Comparison of ENCODE assay signal across 13 cellular contexts in genomic region chr12:81176796-81177195, GRCh38.
"Had no signal": no experiment of that assay in that cellular context is flagged by ENCODE, and none has a peak within 500 bp of the region (broad histone marks: within the 10 kb centered on the region; RNA-seq: fewer than 3 reads in every experiment).

No MANE protein-coding gene starts in this region.

- H3K4me1 Mint-ChIP-seq: activated T-helper 17 cell treated with anti-CD3 and anti-CD28 coated beads, Interleukin-2, amount 50 U/mL, for 72 hours; naive B cell had no signal

- H3K4me3 Mint-ChIP-seq: activated T-helper 17 cell treated with anti-CD3 and anti-CD28 coated beads, Interleukin-2, amount 50 U/mL, for 72 hours; naive B cell had no signal

- H3K27ac ChIP-seq: cardiac muscle cell, gastrocnemius medialis, heart right ventricle, pancreas, sigmoid colon, thoracic aorta had no signal

- H3K27me3 Mint-ChIP-seq: activated T-helper 17 cell treated with anti-CD3 and anti-CD28 coated beads, Interleukin-2, amount 50 U/mL, for 72 hours; naive B cell had no signal

- FAIRE-seq: pancreas had no signal

- H3K27me3 ChIP-seq: cardiac muscle cell, gastrocnemius medialis, heart right ventricle, pancreas, sigmoid colon had no signal

- H3K36me3 Mint-ChIP-seq: naive B cell had no signal

- H3K4me3 ChIP-seq: cardiac muscle cell, gastrocnemius medialis, heart right ventricle, pancreas, sigmoid colon, thoracic aorta had no signal

- H3K4me1 ChIP-seq: gastrocnemius medialis, heart right ventricle, pancreas, sigmoid colon had no signal

- H3K27ac Mint-ChIP-seq: activated T-helper 17 cell treated with anti-CD3 and anti-CD28 coated beads, Interleukin-2, amount 50 U/mL, for 72 hours; naive B cell had no signal

- DNase-seq: activated CD4-positive, alpha-beta T cell treated with anti-CD3 and anti-CD28 coated beads for 1 hour; activated CD4-positive, alpha-beta T cell treated with anti-CD3 and anti-CD28 coated beads, Interleukin-2, amount 50 U/mL, for 4 hours; activated naive CD4-positive, alpha-beta T cell treated with Interleukin-2 at 50 U/mL for 16 hours; gastrocnemius medialis; heart right ventricle; left cardiac atrium; naive B cell; pancreas; sigmoid colon; stimulated activated CD4-positive, alpha-beta T cell treated with anti-CD3 and anti-CD28 coated beads, Interleukin-2, amount 100 ng/mL, for 24 hours had no signal

- H3K36me3 ChIP-seq: pancreas had no signal

- H3K9me3 ChIP-seq: gastrocnemius medialis, pancreas had no signal
